In the genomic region with DNA sequence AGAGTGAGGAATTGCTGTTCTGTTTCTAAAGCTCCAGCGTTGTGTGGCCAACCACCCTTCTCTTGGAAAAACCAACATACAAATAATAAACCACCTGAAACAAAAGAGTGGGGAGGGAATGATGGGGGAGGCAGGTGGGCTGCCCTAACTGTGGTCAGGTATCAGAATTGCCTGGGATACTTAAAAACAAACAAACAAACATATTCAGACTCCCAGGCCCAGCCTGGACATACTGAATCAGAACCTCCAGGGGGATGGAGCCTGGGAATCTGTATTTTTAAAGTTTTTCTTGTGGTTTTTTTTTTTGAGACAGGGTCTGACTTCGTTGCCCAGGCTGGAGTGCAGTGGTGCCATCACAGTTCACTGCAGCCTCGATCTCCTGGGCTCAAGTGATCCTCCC, we compare ENCODE assay signal across 1 cellular context.
TF ChIP-seq lines count a peak whose summit lies in the region.

No MANE protein-coding gene starts in this region.

TF ChIP-seq in K562, 482 proteins besides CTCF, POLR2A, EP300 and RAD21 (continues in another document):
- TF ChIP-seq, protein P1, sequence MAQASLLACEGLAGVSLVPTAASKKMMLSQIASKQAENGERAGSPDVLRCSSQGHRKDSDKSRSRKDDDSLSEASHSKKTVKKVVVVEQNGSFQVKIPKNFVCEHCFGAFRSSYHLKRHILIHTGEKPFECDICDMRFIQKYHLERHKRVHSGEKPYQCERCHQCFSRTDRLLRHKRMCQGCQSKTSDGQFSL (CRISPR knock-in tag; IDR thresholded peaks at IDR 0.05): no peak
- TF ChIP-seq, protein P1 (tag; IDR thresholded peaks at IDR 0.05): no peak
- TF ChIP-seq, protein P2, sequence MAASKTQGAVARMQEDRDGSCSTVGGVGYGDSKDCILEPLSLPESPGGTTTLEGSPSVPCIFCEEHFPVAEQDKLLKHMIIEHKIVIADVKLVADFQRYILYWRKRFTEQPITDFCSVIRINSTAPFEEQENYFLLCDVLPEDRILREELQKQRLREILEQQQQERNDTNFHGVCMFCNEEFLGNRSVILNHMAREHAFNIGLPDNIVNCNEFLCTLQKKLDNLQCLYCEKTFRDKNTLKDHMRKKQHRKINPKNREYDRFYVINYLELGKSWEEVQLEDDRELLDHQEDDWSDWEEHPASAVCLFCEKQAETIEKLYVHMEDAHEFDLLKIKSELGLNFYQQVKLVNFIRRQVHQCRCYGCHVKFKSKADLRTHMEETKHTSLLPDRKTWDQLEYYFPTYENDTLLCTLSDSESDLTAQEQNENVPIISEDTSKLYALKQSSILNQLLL (CRISPR knock-in tag; IDR thresholded peaks at IDR 0.05; ENCODE audit: borderline replicate concordance): no peak
- no peak for TF ChIP-seq ZNF12 (CRISPR knock-in tag; IDR thresholded peaks at IDR 0.05)
- TF ChIP-seq ZNF232 (CRISPR knock-in tag; IDR thresholded peaks at IDR 0.05): no peak
- no peak for TF ChIP-seq RBM34 (IDR thresholded peaks at IDR 0.05; ENCODE audit: borderline replicate concordance, insufficient read depth, low read length)
- no peak for TF ChIP-seq ZNF174 (CRISPR knock-in tag; IDR thresholded peaks at IDR 0.05)
- TF ChIP-seq, protein P3, sequence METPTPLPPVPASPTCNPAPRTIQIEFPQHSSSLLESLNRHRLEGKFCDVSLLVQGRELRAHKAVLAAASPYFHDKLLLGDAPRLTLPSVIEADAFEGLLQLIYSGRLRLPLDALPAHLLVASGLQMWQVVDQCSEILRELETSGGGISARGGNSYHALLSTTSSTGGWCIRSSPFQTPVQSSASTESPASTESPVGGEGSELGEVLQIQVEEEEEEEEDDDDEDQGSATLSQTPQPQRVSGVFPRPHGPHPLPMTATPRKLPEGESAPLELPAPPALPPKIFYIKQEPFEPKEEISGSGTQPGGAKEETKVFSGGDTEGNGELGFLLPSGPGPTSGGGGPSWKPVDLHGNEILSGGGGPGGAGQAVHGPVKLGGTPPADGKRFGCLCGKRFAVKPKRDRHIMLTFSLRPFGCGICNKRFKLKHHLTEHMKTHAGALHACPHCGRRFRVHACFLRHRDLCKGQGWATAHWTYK (CRISPR knock-in tag; IDR thresholded peaks at IDR 0.05): no peak
- no peak for TF ChIP-seq CREBBP (IDR thresholded peaks at IDR 0.05; ENCODE audit: low read depth, low read length)
- no peak for TF ChIP-seq ZNF445 (CRISPR knock-in tag; IDR thresholded peaks at IDR 0.05; ENCODE audit: low read depth)
- no peak for TF ChIP-seq HLTF (IDR thresholded peaks at IDR 0.05)
- no peak for TF ChIP-seq ZNF561 (CRISPR knock-in tag; conservative IDR thresholded peaks at IDR 0.05)
- TF ChIP-seq FOXM1 (IDR thresholded peaks at IDR 0.05; ENCODE audit: low read depth): peak; percentile 25; the same call in 1 of the 2 replicates
- TF ChIP-seq FOXM1 (CRISPR knock-in tag; IDR thresholded peaks at IDR 0.05; ENCODE audit: low read depth): no peak
- TF ChIP-seq SMARCA4 (IDR thresholded peaks at IDR 0.05): no peak
- TF ChIP-seq ZNF384 (IDR thresholded peaks at IDR 0.05; ENCODE audit: low read depth, low read length): peak; percentile 69; the same call in 1 of the 2 replicates
- TF ChIP-seq, protein P4, sequence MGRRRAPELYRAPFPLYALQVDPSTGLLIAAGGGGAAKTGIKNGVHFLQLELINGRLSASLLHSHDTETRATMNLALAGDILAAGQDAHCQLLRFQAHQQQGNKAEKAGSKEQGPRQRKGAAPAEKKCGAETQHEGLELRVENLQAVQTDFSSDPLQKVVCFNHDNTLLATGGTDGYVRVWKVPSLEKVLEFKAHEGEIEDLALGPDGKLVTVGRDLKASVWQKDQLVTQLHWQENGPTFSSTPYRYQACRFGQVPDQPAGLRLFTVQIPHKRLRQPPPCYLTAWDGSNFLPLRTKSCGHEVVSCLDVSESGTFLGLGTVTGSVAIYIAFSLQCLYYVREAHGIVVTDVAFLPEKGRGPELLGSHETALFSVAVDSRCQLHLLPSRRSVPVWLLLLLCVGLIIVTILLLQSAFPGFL (CRISPR knock-in tag; IDR thresholded peaks at IDR 0.05): no peak
- TF ChIP-seq EWSR1 (IDR thresholded peaks at IDR 0.05; ENCODE audit: borderline replicate concordance, low read depth, partially characterized antibody): no peak
- TF ChIP-seq, protein P5, sequence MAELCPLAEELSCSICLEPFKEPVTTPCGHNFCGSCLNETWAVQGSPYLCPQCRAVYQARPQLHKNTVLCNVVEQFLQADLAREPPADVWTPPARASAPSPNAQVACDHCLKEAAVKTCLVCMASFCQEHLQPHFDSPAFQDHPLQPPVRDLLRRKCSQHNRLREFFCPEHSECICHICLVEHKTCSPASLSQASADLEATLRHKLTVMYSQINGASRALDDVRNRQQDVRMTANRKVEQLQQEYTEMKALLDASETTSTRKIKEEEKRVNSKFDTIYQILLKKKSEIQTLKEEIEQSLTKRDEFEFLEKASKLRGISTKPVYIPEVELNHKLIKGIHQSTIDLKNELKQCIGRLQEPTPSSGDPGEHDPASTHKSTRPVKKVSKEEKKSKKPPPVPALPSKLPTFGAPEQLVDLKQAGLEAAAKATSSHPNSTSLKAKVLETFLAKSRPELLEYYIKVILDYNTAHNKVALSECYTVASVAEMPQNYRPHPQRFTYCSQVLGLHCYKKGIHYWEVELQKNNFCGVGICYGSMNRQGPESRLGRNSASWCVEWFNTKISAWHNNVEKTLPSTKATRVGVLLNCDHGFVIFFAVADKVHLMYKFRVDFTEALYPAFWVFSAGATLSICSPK (IDR thresholded peaks at IDR 0.05; ENCODE audit: borderline replicate concordance): 0 out of 2 replicates have a peak, but pooled peaks have one; percentile 42
- no peak for TF ChIP-seq MEF2D (tag; conservative IDR thresholded peaks at IDR 0.05; ENCODE audit: low read depth)
- TF ChIP-seq RBFOX2 (IDR thresholded peaks at IDR 0.05; ENCODE audit: low read depth, low read length): no peak
- TF ChIP-seq, protein P6, sequence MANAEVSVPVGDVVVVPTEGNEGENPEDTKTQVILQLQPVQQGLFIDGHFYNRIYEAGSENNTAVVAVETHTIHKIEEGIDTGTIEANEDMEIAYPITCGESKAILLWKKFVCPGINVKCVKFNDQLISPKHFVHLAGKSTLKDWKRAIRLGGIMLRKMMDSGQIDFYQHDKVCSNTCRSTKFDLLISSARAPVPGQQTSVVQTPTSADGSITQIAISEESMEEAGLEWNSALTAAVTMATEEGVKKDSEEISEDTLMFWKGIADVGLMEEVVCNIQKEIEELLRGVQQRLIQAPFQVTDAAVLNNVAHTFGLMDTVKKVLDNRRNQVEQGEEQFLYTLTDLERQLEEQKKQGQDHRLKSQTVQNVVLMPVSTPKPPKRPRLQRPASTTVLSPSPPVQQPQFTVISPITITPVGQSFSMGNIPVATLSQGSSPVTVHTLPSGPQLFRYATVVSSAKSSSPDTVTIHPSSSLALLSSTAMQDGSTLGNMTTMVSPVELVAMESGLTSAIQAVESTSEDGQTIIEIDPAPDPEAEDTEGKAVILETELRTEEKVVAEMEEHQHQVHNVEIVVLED (CRISPR knock-in tag; IDR thresholded peaks at IDR 0.05): no peak
- no peak for TF ChIP-seq TEAD1 (CRISPR knock-in tag; IDR thresholded peaks at IDR 0.05)
- 0 out of 2 replicates have a peak, but pooled peaks have one; percentile 27 for TF ChIP-seq NFATC3 (IDR thresholded peaks at IDR 0.05)
- no peak for TF ChIP-seq ZBTB1 (CRISPR knock-in tag; IDR thresholded peaks at IDR 0.05; ENCODE audit: borderline replicate concordance, low read depth)
- TF ChIP-seq, protein P7, sequence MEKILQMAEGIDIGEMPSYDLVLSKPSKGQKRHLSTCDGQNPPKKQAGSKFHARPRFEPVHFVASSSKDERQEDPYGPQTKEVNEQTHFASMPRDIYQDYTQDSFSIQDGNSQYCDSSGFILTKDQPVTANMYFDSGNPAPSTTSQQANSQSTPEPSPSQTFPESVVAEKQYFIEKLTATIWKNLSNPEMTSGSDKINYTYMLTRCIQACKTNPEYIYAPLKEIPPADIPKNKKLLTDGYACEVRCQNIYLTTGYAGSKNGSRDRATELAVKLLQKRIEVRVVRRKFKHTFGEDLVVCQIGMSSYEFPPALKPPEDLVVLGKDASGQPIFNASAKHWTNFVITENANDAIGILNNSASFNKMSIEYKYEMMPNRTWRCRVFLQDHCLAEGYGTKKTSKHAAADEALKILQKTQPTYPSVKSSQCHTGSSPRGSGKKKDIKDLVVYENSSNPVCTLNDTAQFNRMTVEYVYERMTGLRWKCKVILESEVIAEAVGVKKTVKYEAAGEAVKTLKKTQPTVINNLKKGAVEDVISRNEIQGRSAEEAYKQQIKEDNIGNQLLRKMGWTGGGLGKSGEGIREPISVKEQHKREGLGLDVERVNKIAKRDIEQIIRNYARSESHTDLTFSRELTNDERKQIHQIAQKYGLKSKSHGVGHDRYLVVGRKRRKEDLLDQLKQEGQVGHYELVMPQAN (IDR thresholded peaks at IDR 0.05; ENCODE audit: borderline replicate concordance): peak; percentile 11; the same call in 1 of the 2 replicates
- 0 out of 2 replicates have a peak, but pooled peaks have one; percentile 27 for TF ChIP-seq SP1 (CRISPR knock-in tag; IDR thresholded peaks at IDR 0.05)
- no peak for TF ChIP-seq E2F3 (CRISPR knock-in tag; IDR thresholded peaks at IDR 0.05)
- peak; percentile 87 for TF ChIP-seq BCOR (IDR thresholded peaks at IDR 0.05)
- TF ChIP-seq HDAC2 (IDR thresholded peaks at IDR 0.05): no peak
- TF ChIP-seq MED1 (CRISPR knock-in tag; IDR thresholded peaks at IDR 0.05; ENCODE audit: borderline replicate concordance): no peak
- no peak for TF ChIP-seq NR4A1 (CRISPR knock-in tag; IDR thresholded peaks at IDR 0.05)
- peak; percentile 69; the same call in 1 of the 2 replicates for TF ChIP-seq NR4A1 (tag; IDR thresholded peaks at IDR 0.05)
- no peak for TF ChIP-seq MYNN (IDR thresholded peaks at IDR 0.05)
- no peak for TF ChIP-seq MYNN (CRISPR knock-in tag; IDR thresholded peaks at IDR 0.05)
- no peak for TF ChIP-seq KLF16 (IDR thresholded peaks at IDR 0.05)
- TF ChIP-seq HMGN3 (IDR thresholded peaks at IDR 0.05; ENCODE audit: borderline replicate concordance, extremely low read depth, insufficient read length, low read depth, low read length): no peak
- no peak for TF ChIP-seq TRIM24 (IDR thresholded peaks at IDR 0.05)
- TF ChIP-seq ZNF143 (CRISPR knock-in tag; IDR thresholded peaks at IDR 0.05): no peak
- TF ChIP-seq, protein P8, sequence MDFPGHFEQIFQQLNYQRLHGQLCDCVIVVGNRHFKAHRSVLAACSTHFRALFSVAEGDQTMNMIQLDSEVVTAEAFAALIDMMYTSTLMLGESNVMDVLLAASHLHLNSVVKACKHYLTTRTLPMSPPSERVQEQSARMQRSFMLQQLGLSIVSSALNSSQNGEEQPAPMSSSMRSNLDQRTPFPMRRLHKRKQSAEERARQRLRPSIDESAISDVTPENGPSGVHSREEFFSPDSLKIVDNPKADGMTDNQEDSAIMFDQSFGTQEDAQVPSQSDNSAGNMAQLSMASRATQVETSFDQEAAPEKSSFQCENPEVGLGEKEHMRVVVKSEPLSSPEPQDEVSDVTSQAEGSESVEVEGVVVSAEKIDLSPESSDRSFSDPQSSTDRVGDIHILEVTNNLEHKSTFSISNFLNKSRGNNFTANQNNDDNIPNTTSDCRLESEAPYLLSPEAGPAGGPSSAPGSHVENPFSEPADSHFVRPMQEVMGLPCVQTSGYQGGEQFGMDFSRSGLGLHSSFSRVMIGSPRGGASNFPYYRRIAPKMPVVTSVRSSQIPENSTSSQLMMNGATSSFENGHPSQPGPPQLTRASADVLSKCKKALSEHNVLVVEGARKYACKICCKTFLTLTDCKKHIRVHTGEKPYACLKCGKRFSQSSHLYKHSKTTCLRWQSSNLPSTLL (IDR thresholded peaks at IDR 0.05): peak; percentile 83
- TF ChIP-seq ZFP1 (CRISPR knock-in tag; IDR thresholded peaks at IDR 0.05): no peak
- 0 out of 2 replicates have a peak, but pooled peaks have one; percentile 11 for TF ChIP-seq ZNF121 (CRISPR knock-in tag; conservative IDR thresholded peaks at IDR 0.05)
- TF ChIP-seq NR1H2 (CRISPR knock-in tag; IDR thresholded peaks at IDR 0.05): no peak
- TF ChIP-seq DMBX1 (CRISPR knock-in tag; IDR thresholded peaks at IDR 0.05; ENCODE audit: borderline replicate concordance): 0 out of 2 replicates have a peak, but pooled peaks have one; percentile 71
- TF ChIP-seq, protein P9, sequence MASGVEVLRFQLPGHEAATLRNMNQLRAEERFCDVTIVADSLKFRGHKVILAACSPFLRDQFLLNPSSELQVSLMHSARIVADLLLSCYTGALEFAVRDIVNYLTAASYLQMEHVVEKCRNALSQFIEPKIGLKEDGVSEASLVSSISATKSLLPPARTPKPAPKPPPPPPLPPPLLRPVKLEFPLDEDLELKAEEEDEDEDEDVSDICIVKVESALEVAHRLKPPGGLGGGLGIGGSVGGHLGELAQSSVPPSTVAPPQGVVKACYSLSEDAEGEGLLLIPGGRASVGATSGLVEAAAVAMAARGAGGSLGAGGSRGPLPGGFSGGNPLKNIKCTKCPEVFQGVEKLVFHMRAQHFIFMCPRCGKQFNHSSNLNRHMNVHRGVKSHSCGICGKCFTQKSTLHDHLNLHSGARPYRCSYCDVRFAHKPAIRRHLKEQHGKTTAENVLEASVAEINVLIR (CRISPR knock-in tag; IDR thresholded peaks at IDR 0.05): no peak
- no peak for TF ChIP-seq DACH1 (IDR thresholded peaks at IDR 0.05; ENCODE audit: partially characterized antibody)
- TF ChIP-seq MCM3 (IDR thresholded peaks at IDR 0.05): no peak
- TF ChIP-seq ZNF699 (CRISPR knock-in tag; IDR thresholded peaks at IDR 0.05; ENCODE audit: insufficient replicate concordance): no peak
- no peak for TF ChIP-seq TAF9B (IDR thresholded peaks at IDR 0.05; ENCODE audit: partially characterized antibody)
- TF ChIP-seq FOSL1 (tag; conservative IDR thresholded peaks at IDR 0.05): 0 out of 2 replicates have a peak, but pooled peaks have one; percentile 14
- TF ChIP-seq DIDO1 (tag; IDR thresholded peaks at IDR 0.05; ENCODE audit: low read depth): 0 out of 2 replicates have a peak, but pooled peaks have one; percentile 11
- no peak for TF ChIP-seq ELF4 (CRISPR knock-in tag; IDR thresholded peaks at IDR 0.05)
- TF ChIP-seq, protein P10, sequence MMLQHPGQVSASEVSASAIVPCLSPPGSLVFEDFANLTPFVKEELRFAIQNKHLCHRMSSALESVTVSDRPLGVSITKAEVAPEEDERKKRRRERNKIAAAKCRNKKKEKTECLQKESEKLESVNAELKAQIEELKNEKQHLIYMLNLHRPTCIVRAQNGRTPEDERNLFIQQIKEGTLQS (IDR thresholded peaks at IDR 0.05): no peak
- TF ChIP-seq, protein P10 (CRISPR knock-in tag; conservative IDR thresholded peaks at IDR 0.05): no peak
- no peak for TF ChIP-seq SRF (CRISPR knock-in tag; IDR thresholded peaks at IDR 0.05)
- TF ChIP-seq, protein P11, sequence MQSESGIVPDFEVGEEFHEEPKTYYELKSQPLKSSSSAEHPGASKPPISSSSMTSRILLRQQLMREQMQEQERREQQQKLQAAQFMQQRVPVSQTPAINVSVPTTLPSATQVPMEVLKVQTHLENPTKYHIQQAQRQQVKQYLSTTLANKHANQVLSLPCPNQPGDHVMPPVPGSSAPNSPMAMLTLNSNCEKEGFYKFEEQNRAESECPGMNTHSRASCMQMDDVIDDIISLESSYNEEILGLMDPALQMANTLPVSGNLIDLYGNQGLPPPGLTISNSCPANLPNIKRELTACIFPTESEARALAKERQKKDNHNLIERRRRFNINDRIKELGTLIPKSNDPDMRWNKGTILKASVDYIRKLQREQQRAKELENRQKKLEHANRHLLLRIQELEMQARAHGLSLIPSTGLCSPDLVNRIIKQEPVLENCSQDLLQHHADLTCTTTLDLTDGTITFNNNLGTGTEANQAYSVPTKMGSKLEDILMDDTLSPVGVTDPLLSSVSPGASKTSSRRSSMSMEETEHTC (IDR thresholded peaks at IDR 0.05): no peak
